ENCODE assay signal across 1 cellular context in genomic region chr19:34066007-34066656, GRCh38.
TF ChIP-seq lines count a peak whose summit lies in the region.

No MANE protein-coding gene starts in this region.

TF ChIP-seq in GM23338, 12 proteins besides CTCF, POLR2A, EP300 and RAD21 (continued from another document):
- TF ChIP-seq ZNF462 (CRISPR knock-in tag; IDR thresholded peaks at IDR 0.05) = no peak
- no peak for TF ChIP-seq ZNF114 (CRISPR knock-in tag; IDR thresholded peaks at IDR 0.05)
- TF ChIP-seq ZNF331 (CRISPR knock-in tag; IDR thresholded peaks at IDR 0.05; ENCODE audit: low read depth) = no peak
- no peak for TF ChIP-seq STAT1 (IDR thresholded peaks at IDR 0.05; ENCODE audit: unreplicated experiment)
- TF ChIP-seq ETS1 (IDR thresholded peaks at IDR 0.05) = no peak
- no peak for TF ChIP-seq CREB1 (CRISPR knock-in tag; IDR thresholded peaks at IDR 0.05; ENCODE audit: low read depth)
- no peak for TF ChIP-seq EZH2phosphoT487 (IDR thresholded peaks at IDR 0.05; ENCODE audit: unreplicated experiment)
